In the genomic region with DNA sequence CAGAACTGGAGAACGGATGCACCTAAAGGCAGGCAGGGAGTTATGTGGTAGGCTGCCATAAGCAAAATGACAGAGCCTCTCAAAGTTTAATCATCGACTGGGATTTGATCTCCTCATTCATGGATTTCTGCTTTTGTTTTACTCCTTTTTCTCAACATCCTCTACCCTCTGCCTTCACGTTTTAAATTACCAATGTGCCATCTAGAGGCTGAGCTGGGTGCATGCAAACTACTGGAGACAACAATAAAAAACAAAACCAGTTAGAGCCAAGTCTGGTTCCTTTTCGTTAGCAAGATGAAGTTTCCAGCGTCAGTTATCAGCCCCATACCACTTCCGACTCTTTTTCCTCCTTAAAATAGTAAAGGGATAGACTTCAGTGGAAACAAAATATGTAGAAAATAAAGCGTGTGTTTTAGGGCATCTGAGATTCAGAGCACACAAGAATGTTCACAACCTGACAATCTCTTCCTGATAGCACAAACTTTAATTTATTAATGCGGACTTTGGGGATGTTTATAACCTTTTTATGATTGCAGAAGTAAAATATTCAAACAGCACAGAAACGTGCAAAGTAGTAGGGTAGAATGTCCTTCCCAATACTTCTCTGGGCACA, we compare ENCODE assay signal across 8 cellular contexts.
A peak's percentile ranks its signal among the peaks of the same experiment; 100 is the strongest.
DNase-seq lines count a peak whose midpoint lies in the region; ATAC-seq, FAIRE-seq and TF ChIP-seq lines count a peak whose summit lies in the region.

No MANE protein-coding gene starts in this region.

- no peak overlapping the region for H3K27ac ChIP-seq in HL-60 (replicated peaks)

- FAIRE-seq in TTC549 (lab: Jason Lieb, UNC), result peak; percentile 87

- no peak for ATAC-seq in GM21737 (IDR thresholded peaks at IDR 0.05; ENCODE audit: unreplicated experiment)
- no peak for ATAC-seq in GM18505 (IDR thresholded peaks at IDR 0.05; ENCODE audit: unreplicated experiment)

- DNase-seq in ACHN (peak; percentile 17), HL-60 (ENCODE audit: low read depth in 1 of 2, low spot score in 1 of 2) (no peak), iris pigment epithelial cell (ENCODE audit: low read depth) (peak; percentile 18), NOMO-1 (lab: John Stamatoyannopoulos, UW; ENCODE audit: unreplicated experiment in 2 of 2) (no peak)
- no peak for DNase-seq in stimulated activated CD4-positive, alpha-beta T cell treated with anti-CD3 and anti-CD28 coated beads, Interleukin-4, amount 100 ng/mL, for 4 hours

- peaks cover 3% of the 10 kb centered on the region for H3K27me3 ChIP-seq in HL-60 (ENCODE audit: insufficient read depth, poor library complexity, severe bottlenecking)

- H3K4me3 ChIP-seq in HL-60 (replicated peaks; ENCODE audit: insufficient read depth, low read length), result no peak overlapping the region

- TF ChIP-seq CTCF in HL-60 (IDR thresholded peaks at IDR 0.05; ENCODE audit: insufficient read depth, low read length), result peak; percentile 25

- in situ Hi-C loops in ACHN (cut with HindIII; ENCODE audit: low pct_ligation_motif_present, low pct_unique_long_range_greater_than_20kb, low sequenced_read_pairs), result no loop called here

- TF ChIP-seq POLR2A in GM18505 (IDR thresholded peaks at IDR 0.05; ENCODE audit: borderline replicate concordance, extremely low read depth, insufficient read depth, insufficient read length), result no peak

Comparison
In these comparisons a context has a peak if more than half of its experiments do, and no peak if none do; other contexts are left out.
1. DNase-seq: peak in ACHN (single experiment) and iris pigment epithelial cell (single experiment); none in HL-60 (0 of 2), stimulated activated CD4-positive, alpha-beta T cell treated with anti-CD3 and anti-CD28 coated beads, Interleukin-4, amount 100 ng/mL, for 4 hours (0 of 2) and NOMO-1 (0 of 2).